1 cellular context compared by ENCODE assay signal in the genomic region with DNA sequence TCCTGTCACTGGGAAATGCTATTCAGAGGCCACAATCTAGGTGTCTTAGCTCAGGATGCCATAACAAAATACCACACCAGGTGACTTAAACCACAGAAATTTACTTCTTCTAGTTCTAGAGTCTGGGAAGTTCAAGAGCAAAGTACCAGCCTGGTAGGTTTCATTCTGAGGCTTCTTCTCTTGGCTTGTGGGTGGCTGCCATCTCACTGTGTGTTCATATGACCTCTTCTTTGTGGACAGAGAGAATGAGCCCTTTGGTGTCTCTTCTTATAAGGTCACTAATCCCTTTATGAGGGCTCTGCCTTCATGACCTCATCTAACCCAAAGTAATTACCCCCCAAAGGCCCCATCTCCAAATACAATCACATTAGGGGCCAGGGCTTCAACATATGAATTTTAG.
TF ChIP-seq lines count a peak whose summit lies in the region.

No MANE protein-coding gene starts in this region.

TF ChIP-seq in HCT116, 20 proteins besides CTCF, POLR2A, EP300 and RAD21 (continued from another document):
- TF ChIP-seq, protein P1, sequence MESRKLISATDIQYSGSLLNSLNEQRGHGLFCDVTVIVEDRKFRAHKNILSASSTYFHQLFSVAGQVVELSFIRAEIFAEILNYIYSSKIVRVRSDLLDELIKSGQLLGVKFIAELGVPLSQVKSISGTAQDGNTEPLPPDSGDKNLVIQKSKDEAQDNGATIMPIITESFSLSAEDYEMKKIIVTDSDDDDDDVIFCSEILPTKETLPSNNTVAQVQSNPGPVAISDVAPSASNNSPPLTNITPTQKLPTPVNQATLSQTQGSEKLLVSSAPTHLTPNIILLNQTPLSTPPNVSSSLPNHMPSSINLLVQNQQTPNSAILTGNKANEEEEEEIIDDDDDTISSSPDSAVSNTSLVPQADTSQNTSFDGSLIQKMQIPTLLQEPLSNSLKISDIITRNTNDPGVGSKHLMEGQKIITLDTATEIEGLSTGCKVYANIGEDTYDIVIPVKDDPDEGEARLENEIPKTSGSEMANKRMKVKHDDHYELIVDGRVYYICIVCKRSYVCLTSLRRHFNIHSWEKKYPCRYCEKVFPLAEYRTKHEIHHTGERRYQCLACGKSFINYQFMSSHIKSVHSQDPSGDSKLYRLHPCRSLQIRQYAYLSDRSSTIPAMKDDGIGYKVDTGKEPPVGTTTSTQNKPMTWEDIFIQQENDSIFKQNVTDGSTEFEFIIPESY (IDR thresholded peaks at IDR 0.05; ENCODE audit: extremely low read depth, insufficient replicate concordance, low read length), result no peak
- TF ChIP-seq EGR1 (IDR thresholded peaks at IDR 0.05; ENCODE audit: low read depth) (no peak), SP1 (IDR thresholded peaks at IDR 0.05; ENCODE audit: low read depth) (no peak)
